Comparison of ENCODE assay signal across 20 cellular contexts in genomic region chr9:125913551-125913950, GRCh38.
"Had no signal": no experiment of that assay in that cellular context is flagged by ENCODE, and none has a peak within 500 bp of the region (broad histone marks: within the 10 kb centered on the region; RNA-seq: fewer than 3 reads in every experiment).

No MANE protein-coding gene starts in this region.

- H2AFZ ChIP-seq: neural progenitor cell had no signal

- H3K4me3 ChIP-seq: gastrocnemius medialis, neural progenitor cell, prostate gland, right atrium auricular region, skin epidermis, tibial artery had no signal

- DNase-seq: activated CD4-positive, alpha-beta T cell treated with anti-CD3 and anti-CD28 coated beads, Interleukin-2, amount 50 U/mL, for 1 hour; activated CD4-positive, CD25-positive, alpha-beta regulatory T cell treated with anti-CD3 and anti-CD28 coated beads, Interleukin-2, amount 50 U/mL, for 72 hours; activated CD8-positive, alpha-beta memory T cell treated with anti-CD3 and anti-CD28 coated beads, Interleukin-2, amount 50 U/mL, for 4 hours; activated effector memory CD4-positive, alpha-beta T cell treated with Interleukin-2 at 50 U/mL for 16 hours; activated naive CD4-positive, alpha-beta T cell treated with anti-CD3 and anti-CD28 coated beads, Interleukin-2, amount 10 ng/mL, durations not matched to agents 7 days and 5 days; activated naive CD8-positive, alpha-beta T cell treated with anti-CD3 and anti-CD28 coated beads, Interleukin-2, amount 50 U/mL, for 24 hours; activated T-cell treated with anti-CD3 and anti-CD28 coated beads, Interleukin-2, amount 50 U/mL, for 48 hours; anterior cingulate cortex; cortex of kidney; erythroblast; gastrocnemius medialis; naive B cell; stimulated activated naive CD8-positive, alpha-beta T cell treated with anti-CD3 and anti-CD28 coated beads, Interleukin-15, Interleukin-2, amounts not matched to agents 100 U/mL and 50 U/mL, for 24 hours; substantia nigra; tibial artery had no signal

- H3K9me3 ChIP-seq: gastrocnemius medialis, prostate gland, right atrium auricular region, tibial artery had no signal

- H3K36me3 ChIP-seq: gastrocnemius medialis, neural progenitor cell, prostate gland had no signal

- H3K27me3 ChIP-seq: gastrocnemius medialis, neural progenitor cell, right atrium auricular region, tibial artery had no signal

- H3K4me2 ChIP-seq: neural progenitor cell had no signal

- H3K9ac ChIP-seq: neural progenitor cell had no signal

- H3K27ac ChIP-seq: gastrocnemius medialis, neural progenitor cell, prostate gland, right atrium auricular region, skin epidermis, tibial artery, VCaP had no signal
